ENCODE assay signal across 1 cellular context in genomic region chr9:70617033-70617432, GRCh38.
TF ChIP-seq lines count a peak whose summit lies in the region.

No MANE protein-coding gene starts in this region.

TF ChIP-seq in IMR-90, 13 proteins besides CTCF, POLR2A, EP300 and RAD21 (continued from another document):
- TF ChIP-seq ELK1 (IDR thresholded peaks at IDR 0.05; ENCODE audit: borderline replicate concordance, low read depth, low read length) (no peak), RCOR1 (IDR thresholded peaks at IDR 0.05; ENCODE audit: insufficient replicate concordance, low read length) (no peak)
